ENCODE assay signal across 35 cellular contexts in genomic region chr14:80726211-80726610, GRCh38.
"Had no signal": no experiment of that assay in that cellular context is flagged by ENCODE, and none has a peak within 500 bp of the region (broad histone marks: within the 10 kb centered on the region; RNA-seq: fewer than 3 reads in every experiment).

No MANE protein-coding gene starts in this region.

- H3K4me3 ChIP-seq: MG63 had no signal

- H3K36me3 ChIP-seq: MG63 had no signal

- DNase-seq: Karpas-422, Kasumi-1, MG63, MM.1S, MV-4-11, NCI-H1048, NCI-H1092, NCI-H1092 treated with DMSO at 0.1 percent for 48 hours, NCI-H1105, NCI-H1105 treated with DMSO at 0.1 percent for 48 hours, NCI-H1417, NCI-H1417 treated with DMSO at 0.1 percent for 48 hours, NCI-H1436, NCI-H1436 treated with DMSO at 0.1 percent for 48 hours, NCI-H146, NCI-H1694, NCI-H1694 treated with DMSO at 0.1 percent for 48 hours, NCI-H187, NCI-H187 treated with DMSO at 0.1 percent for 48 hours, NCI-H1930, NCI-H2029, NCI-H2029 treated with DMSO at 0.1 percent for 48 hours, NCI-H2081, NCI-H2081 treated with DMSO at 0.1 percent for 48 hours, NCI-H2107, NCI-H2171, NCI-H2171 treated with DMSO at 0.1 percent for 48 hours, NCI-H226, NCI-H345, NCI-H446, NCI-H446 treated with DMSO at 0.1 percent for 48 hours, NCI-H510A, NCI-H510A treated with DMSO at 0.1 percent for 48 hours, NCI-H524, NCI-H524 treated with DMSO at 0.1 percent for 48 hours had no signal

- H3K27me3 ChIP-seq: MG63 had no signal

- H3K9me3 ChIP-seq: MG63 had no signal
